Comparison of ENCODE assay signal across 13 cellular contexts in the genomic region with DNA sequence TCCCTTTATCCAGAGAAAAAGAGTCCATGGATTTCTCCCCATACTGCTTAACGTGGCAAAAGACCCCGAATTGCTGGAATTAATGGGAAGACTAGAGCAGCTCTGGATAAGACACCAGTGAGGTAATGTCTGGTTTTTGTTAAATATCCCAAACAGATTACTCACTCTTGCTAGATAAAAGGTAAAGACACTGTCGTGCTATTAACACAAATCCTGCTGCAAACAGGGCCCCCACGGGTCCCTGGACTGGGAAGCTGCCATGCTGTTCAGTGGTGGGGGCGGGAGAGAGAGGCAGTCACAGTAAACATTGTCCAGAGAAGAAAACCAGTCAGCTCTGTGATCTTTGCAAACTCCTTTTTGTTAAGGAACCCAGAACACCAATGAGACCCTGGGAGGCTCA. TPM values are rescaled to one million over a fixed set of nuclear protein-coding genes. Genes with fewer than 3 reads are reported as not detected.
DNase-seq lines count a peak whose midpoint lies in the region; FAIRE-seq and TF ChIP-seq lines count a peak whose summit lies in the region.
"Had no signal": no experiment of that assay in that cellular context is flagged by ENCODE, and none has a peak within 500 bp of the region (broad histone marks: within the 10 kb centered on the region; RNA-seq: fewer than 3 reads in every experiment).

No MANE protein-coding gene starts in this region.

- peak overlapping the region; percentile 93 for H3K27ac ChIP-seq in osteoblast (ENCODE audit: low read depth, low read length)
- H3K27ac ChIP-seq: BLaER1 had no signal

- H3K27me3 ChIP-seq in osteoblast (ENCODE audit: insufficient read depth, low read length), result no peaks in the 10 kb centered on the region
- H3K27me3 ChIP-seq: BLaER1, pancreas had no signal

- no peaks in the 10 kb centered on the region for H3K36me3 ChIP-seq in osteoblast (ENCODE audit: insufficient read depth, low read length)
- H3K36me3 ChIP-seq: BLaER1, pancreas had no signal

- H3K9me3 ChIP-seq in osteoblast (ENCODE audit: low read depth, low read length), result no peaks in the 10 kb centered on the region
- H3K9me3 ChIP-seq: BLaER1, pancreas had no signal

- DNase-seq in AG20443 (ENCODE audit: low spot score) (peak; percentile 19), NCI-H69 (lab: John Stamatoyannopoulos, UW) (peak; percentile 50), fibroblast of pulmonary artery (ENCODE audit: low read depth) (peak; percentile 44), osteoblast (ENCODE audit: insufficient read length, low spot score, missing footprints) (peak; percentile 13), dedifferentiated amniotic fluid mesenchymal stem cell (ENCODE audit: extremely low spot score) (no peak), DMS114 treated with DMSO at 0.1 percent for 48 hours (lab: John Stamatoyannopoulos, UW; ENCODE audit: unreplicated experiment) (no peak), NCI-H446 treated with DMSO at 0.1 percent for 48 hours (lab: John Stamatoyannopoulos, UW) (no peak), GM19239 (ENCODE audit: insufficient read length, low spot score) (no peak)
- DNase-seq: amniotic stem cell, GOT3, pancreas had no signal

- H2AFZ ChIP-seq in osteoblast (ENCODE audit: low read length), result peak overlapping the region; percentile 39

- no peaks in the 10 kb centered on the region for H4K20me1 ChIP-seq in osteoblast (ENCODE audit: insufficient read depth, low read length)
- H4K20me1 ChIP-seq: BLaER1 had no signal

- H3K4me1 ChIP-seq in osteoblast (ENCODE audit: insufficient read depth, low read length), result peaks cover 44% of the 10 kb centered on the region

- H3K4me3 ChIP-seq in fibroblast of pulmonary artery (replicated peaks; ENCODE audit: low read depth, low read length) (no peak overlapping the region), osteoblast (ENCODE audit: insufficient read depth, low read length) (no peak overlapping the region)
- H3K4me3 ChIP-seq: BLaER1, pancreas had no signal

- no peaks in the 10 kb centered on the region for H3K79me2 ChIP-seq in osteoblast (ENCODE audit: insufficient read depth, low read length)

- no peak for TF ChIP-seq CTCF in fibroblast of pulmonary artery (IDR thresholded peaks at IDR 0.05; ENCODE audit: low read length, missing control alignments)
- no peak for TF ChIP-seq CTCF in osteoblast (IDR thresholded peaks at IDR 0.05; ENCODE audit: extremely low read depth, low read depth, low read length)

- no peak for FAIRE-seq in GM19239 (lab: Jason Lieb, UNC)
- FAIRE-seq: pancreas, TTC549 had no signal

- H3K4me2 ChIP-seq in osteoblast (ENCODE audit: insufficient read depth, low read length), result peak overlapping the region; percentile 4
- H3K4me2 ChIP-seq: BLaER1 had no signal

RNA-seq across cellular contexts. Expression of a gene that starts 15.2 kb away (rescaled TPM):
- total RNA-seq in osteoblast, result 174 and 178 TPM in 2 replicates

RNA-seq across cellular contexts. Expression of a gene that starts 47.5 kb away (rescaled TPM):
- 67.0 and 77.2 TPM in 2 replicates for total RNA-seq in osteoblast

Comparison
In these comparisons a context has a peak if more than half of its experiments do, and no peak if none do; other contexts are left out.
1. DNase-seq: peak in AG20443 (single experiment), NCI-H69 (single experiment), fibroblast of pulmonary artery (single experiment) and osteoblast (single experiment); none in dedifferentiated amniotic fluid mesenchymal stem cell (single experiment), DMS114 treated with DMSO at 0.1 percent for 48 hours (single experiment), NCI-H446 treated with DMSO at 0.1 percent for 48 hours (single experiment) and GM19239 (single experiment).